ENCODE assay signal across 15 cellular contexts in the genomic region with DNA sequence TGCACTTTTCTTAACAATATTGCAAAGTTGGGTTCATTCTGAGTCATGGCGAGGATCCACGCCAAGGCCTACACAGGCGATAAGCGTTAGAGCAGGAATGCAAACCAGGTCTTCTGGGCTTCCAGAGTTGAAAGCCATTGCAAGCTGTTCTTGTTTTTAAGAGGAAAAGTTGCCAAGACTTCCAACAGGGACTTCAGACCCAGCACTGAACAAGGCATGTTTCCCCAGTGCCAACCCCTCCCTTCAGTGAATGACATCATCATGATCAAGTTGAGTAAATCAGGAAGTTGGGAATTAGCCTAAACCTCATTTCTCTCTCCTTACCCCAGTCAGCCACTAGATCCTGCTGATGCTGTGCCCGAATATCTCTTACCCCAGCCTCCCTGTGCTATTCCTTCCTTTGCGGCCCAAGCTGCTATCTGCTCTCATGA.
A peak's percentile ranks its signal among the peaks of the same experiment; 100 is the strongest.
DNase-seq lines count a peak whose midpoint lies in the region; ATAC-seq, FAIRE-seq and TF ChIP-seq lines count a peak whose summit lies in the region.
"Had no signal": no experiment of that assay in that cellular context is flagged by ENCODE, and none has a peak within 500 bp of the region (broad histone marks: within the 10 kb centered on the region; RNA-seq: fewer than 3 reads in every experiment).

No MANE protein-coding gene starts in this region.

- CTCF ChIA-PET in HEK293 (lab: Yijun Ruan, JAX) = no interaction called here

- H3K27me3 ChIP-seq in astrocyte (ENCODE audit: insufficient read depth, low read length) = no peaks in the 10 kb centered on the region
- peaks cover 0 to 5% (median 0%) of the 10 kb centered on the region in 9 donors for H3K27me3 ChIP-seq in heart left ventricle
- H3K27me3 ChIP-seq: esophagus muscularis mucosa had no signal

- H3K27ac ChIP-seq in HEK293 (ENCODE audit: extremely low read depth, low read depth, low read length) = no peak overlapping the region
- H3K27ac ChIP-seq in astrocyte (ENCODE audit: low read depth, low read length) = peak overlapping the region; percentile 44
- H3K27ac ChIP-seq in heart left ventricle = peak overlapping the region in 6 of 12 donors; percentile 7 to 57 (median 27)
- H3K27ac ChIP-seq: esophagus muscularis mucosa had no signal

- in situ Hi-C loops in ACHN (cut with HindIII; ENCODE audit: low pct_ligation_motif_present, low pct_unique_long_range_greater_than_20kb, low sequenced_read_pairs) = no loop called here

- H2AFZ ChIP-seq in astrocyte (ENCODE audit: low read depth, low read length) = peak overlapping the region; percentile 61

- DNase-seq in astrocyte (ENCODE audit: low read depth) (peak; percentile 96), heart left ventricle (peak in 4 of 5 donors; percentile 26 to 79 (median 52)), sciatic nerve (ENCODE audit: low spot score) (peak; percentile 66), ACHN (no peak)
- DNase-seq in activated T-helper 1 cell treated with anti-CD3 and anti-CD28 coated beads, Interleukin-12 subunit alpha, Interleukin-12 subunit beta, Interleukin-2, Interleukin-4 antibody, amounts not matched to agents 30 ng/mL and 10 ng/mL and 1 ng/mL, durations not matched to agents 14 hours and 24 hours and 36 hours (ENCODE audit: low spot score) = no peak
- DNase-seq: activated naive CD8-positive, alpha-beta T cell treated with anti-CD3 and anti-CD28 coated beads, Interleukin-2, amount 50 U/mL, for 24 hours; CD8-positive, alpha-beta T cell; mammary epithelial cell; NCI-H748 treated with DMSO at 0.1 percent for 48 hours; retina had no signal

- FAIRE-seq in astrocyte (lab: Jason Lieb, UNC) = no peak

- intact Hi-C loops in heart left ventricle (cut with DNase I) (no loop called here), sciatic nerve (cut with DNase I) (no loop called here)
- intact Hi-C loops in activated T-helper 1 cell treated with anti-CD3 and anti-CD28 coated beads, Interleukin-12 subunit alpha, Interleukin-12 subunit beta, Interleukin-2, Interleukin-4 antibody, amounts not matched to agents 30 ng/mL and 10 ng/mL and 1 ng/mL, durations not matched to agents 14 hours and 24 hours and 36 hours (cut with micrococcal nuclease) = no loop called here

- H3K9me3 Mint-ChIP-seq in astrocyte (ENCODE audit: unreplicated experiment) = no peaks in the 10 kb centered on the region
- H3K9me3 Mint-ChIP-seq in activated T-helper 1 cell treated with anti-CD3 and anti-CD28 coated beads, Interleukin-12 subunit alpha, Interleukin-12 subunit beta, Interleukin-2, Interleukin-4 antibody, amounts not matched to agents 30 ng/mL and 10 ng/mL and 1 ng/mL, durations not matched to agents 14 hours and 24 hours and 36 hours = no peaks in the 10 kb centered on the region
- H3K9me3 Mint-ChIP-seq: activated naive CD8-positive, alpha-beta T cell treated with anti-CD3 and anti-CD28 coated beads, Interleukin-2, amount 50 U/mL, for 24 hours; CD8-positive, alpha-beta T cell; T-helper 1 cell treated with Interleukin-12 subunit alpha and Interleukin-12 subunit beta and Interleukin-4 antibody, amounts not matched to agents 30 μg/mL and 1 μg/mL, for 36 hours had no signal

- POLR2A ChIA-PET in HEK293 (lab: Yijun Ruan, JAX) = no interaction called here

- H3K4me2 ChIP-seq in astrocyte (ENCODE audit: low read length) = peak overlapping the region; percentile 50

- peaks cover 1% of the 10 kb centered on the region for H3K27me3 Mint-ChIP-seq in astrocyte (ENCODE audit: low read depth, unreplicated experiment)
- H3K27me3 Mint-ChIP-seq in activated T-helper 1 cell treated with anti-CD3 and anti-CD28 coated beads, Interleukin-12 subunit alpha, Interleukin-12 subunit beta, Interleukin-2, Interleukin-4 antibody, amounts not matched to agents 30 ng/mL and 10 ng/mL and 1 ng/mL, durations not matched to agents 14 hours and 24 hours and 36 hours (ENCODE audit: insufficient read depth) = no peaks in the 10 kb centered on the region
- H3K27me3 Mint-ChIP-seq: activated naive CD8-positive, alpha-beta T cell treated with anti-CD3 and anti-CD28 coated beads, Interleukin-2, amount 50 U/mL, for 24 hours had no signal

- H3K27ac Mint-ChIP-seq in astrocyte (ENCODE audit: unreplicated experiment) = no peak overlapping the region
- no peak overlapping the region for H3K27ac Mint-ChIP-seq in activated T-helper 1 cell treated with anti-CD3 and anti-CD28 coated beads, Interleukin-12 subunit alpha, Interleukin-12 subunit beta, Interleukin-2, Interleukin-4 antibody, amounts not matched to agents 30 ng/mL and 10 ng/mL and 1 ng/mL, durations not matched to agents 14 hours and 24 hours and 36 hours
- H3K27ac Mint-ChIP-seq: activated naive CD8-positive, alpha-beta T cell treated with anti-CD3 and anti-CD28 coated beads, Interleukin-2, amount 50 U/mL, for 24 hours; CD8-positive, alpha-beta T cell; T-helper 1 cell treated with Interleukin-12 subunit alpha and Interleukin-12 subunit beta and Interleukin-4 antibody, amounts not matched to agents 30 μg/mL and 1 μg/mL, for 36 hours had no signal

- 65 to 79% (median 77%) methylated on average over 6 of the region's 6 CpGs for WGBS in heart left ventricle, 4 donors

- H4K20me1 ChIP-seq in astrocyte (ENCODE audit: insufficient read depth, low read length) = no peaks in the 10 kb centered on the region

- H3K79me2 ChIP-seq in astrocyte (ENCODE audit: insufficient read depth, low read length) = no peaks in the 10 kb centered on the region

- TF ChIP-seq CTCF in HEK293 (tag by site-specific recombination; IDR thresholded peaks at IDR 0.05) (no peak), astrocyte (IDR thresholded peaks at IDR 0.05; ENCODE audit: insufficient read depth, low read depth, low read length) (peak; percentile 3), heart left ventricle (IDR thresholded peaks at IDR 0.05) (no peak)

- H3K36me3 ChIP-seq in HEK293 (ENCODE audit: control insufficient read depth in 2 of 2, insufficient read depth in 1 of 2, low read length in 2 of 2) = no peaks in the 10 kb centered on the region
- no peaks in the 10 kb centered on the region for H3K36me3 ChIP-seq in astrocyte (ENCODE audit: insufficient read depth, low read length)
- no peaks in the 10 kb centered on the region for H3K36me3 ChIP-seq in heart left ventricle
- H3K36me3 ChIP-seq: esophagus muscularis mucosa had no signal

- no peak overlapping the region for H3K4me3 ChIP-seq in HEK293 (ENCODE audit: low read depth, low read length)
- no peak overlapping the region for H3K4me3 ChIP-seq in astrocyte (ENCODE audit: insufficient read depth, low read depth, low read length)
- H3K4me3 ChIP-seq in heart left ventricle = no peak overlapping the region
- H3K4me3 ChIP-seq: esophagus muscularis mucosa had no signal

- H3K4me1 ChIP-seq in HEK293 (ENCODE audit: control insufficient read depth, insufficient read depth, low read length) (no peaks in the 10 kb centered on the region), astrocyte (ENCODE audit: insufficient read depth, low read length) (peaks cover 5% of the 10 kb centered on the region), heart left ventricle (peaks cover 0 to 7% (median 0%) of the 10 kb centered on the region in 12 donors)
- H3K4me1 ChIP-seq: esophagus muscularis mucosa had no signal

- H3K4me1 Mint-ChIP-seq in astrocyte (ENCODE audit: low read depth, unreplicated experiment) = peaks cover 3% of the 10 kb centered on the region
- H3K4me1 Mint-ChIP-seq in activated T-helper 1 cell treated with anti-CD3 and anti-CD28 coated beads, Interleukin-12 subunit alpha, Interleukin-12 subunit beta, Interleukin-2, Interleukin-4 antibody, amounts not matched to agents 30 ng/mL and 10 ng/mL and 1 ng/mL, durations not matched to agents 14 hours and 24 hours and 36 hours (ENCODE audit: low read depth) = no peaks in the 10 kb centered on the region

- no peaks in the 10 kb centered on the region for H3K9me3 ChIP-seq in HEK293 (ENCODE audit: control insufficient read depth, insufficient read depth, low read depth, low read length)
- no peaks in the 10 kb centered on the region for H3K9me3 ChIP-seq in astrocyte (ENCODE audit: insufficient read depth, low read depth, low read length)
- H3K9me3 ChIP-seq in heart left ventricle = no peaks in the 10 kb centered on the region
- H3K9me3 ChIP-seq: esophagus muscularis mucosa had no signal

- no peak for TF ChIP-seq POLR2A in heart left ventricle (IDR thresholded peaks at IDR 0.05)

- H3K36me3 Mint-ChIP-seq in astrocyte (ENCODE audit: low read depth, unreplicated experiment) = no peaks in the 10 kb centered on the region
- peaks cover 2% of the 10 kb centered on the region for H3K36me3 Mint-ChIP-seq in activated T-helper 1 cell treated with anti-CD3 and anti-CD28 coated beads, Interleukin-12 subunit alpha, Interleukin-12 subunit beta, Interleukin-2, Interleukin-4 antibody, amounts not matched to agents 30 ng/mL and 10 ng/mL and 1 ng/mL, durations not matched to agents 14 hours and 24 hours and 36 hours (ENCODE audit: low read depth)
- H3K36me3 Mint-ChIP-seq: CD8-positive, alpha-beta T cell had no signal

- no peak overlapping the region for H3K4me3 Mint-ChIP-seq in astrocyte (ENCODE audit: unreplicated experiment)
- no peak overlapping the region for H3K4me3 Mint-ChIP-seq in activated T-helper 1 cell treated with anti-CD3 and anti-CD28 coated beads, Interleukin-12 subunit alpha, Interleukin-12 subunit beta, Interleukin-2, Interleukin-4 antibody, amounts not matched to agents 30 ng/mL and 10 ng/mL and 1 ng/mL, durations not matched to agents 14 hours and 24 hours and 36 hours
- H3K4me3 Mint-ChIP-seq: activated naive CD8-positive, alpha-beta T cell treated with anti-CD3 and anti-CD28 coated beads, Interleukin-2, amount 50 U/mL, for 24 hours; CD8-positive, alpha-beta T cell; T-helper 1 cell treated with Interleukin-12 subunit alpha and Interleukin-12 subunit beta and Interleukin-4 antibody, amounts not matched to agents 30 μg/mL and 1 μg/mL, for 36 hours had no signal

- peak; percentile 70 to 97 (median 92) for ATAC-seq in heart left ventricle
- peak; percentile 97 for ATAC-seq in sciatic nerve
- ATAC-seq in GM19023 (IDR thresholded peaks at IDR 0.05; ENCODE audit: unreplicated experiment) = no peak
- ATAC-seq in GM21717 (IDR thresholded peaks at IDR 0.05; ENCODE audit: unreplicated experiment) = no peak
- ATAC-seq: activated naive CD8-positive, alpha-beta T cell treated with anti-CD3 and anti-CD28 coated beads, Interleukin-2, amount 50 U/mL, for 24 hours; CD8-positive, alpha-beta T cell had no signal

- H3K9ac ChIP-seq in astrocyte (ENCODE audit: low read length) = no peak overlapping the region

TF ChIP-seq in HEK293, 187 proteins besides CTCF, POLR2A, EP300 and RAD21 (continues in another document):
- TF ChIP-seq BCL11A (tag by site-specific recombination; IDR thresholded peaks at IDR 0.05; ENCODE audit: low read depth) (no peak), ZSCAN23 (tag by site-specific recombination; IDR thresholded peaks at IDR 0.05) (no peak), ZNF223 (tag by site-specific recombination; IDR thresholded peaks at IDR 0.05) (no peak)

Comparison
In these comparisons a context has a peak if more than half of its experiments do, and no peak if none do; other contexts are left out.
1. DNase-seq: peak in astrocyte (single experiment), heart left ventricle (4 of 5) and sciatic nerve (single experiment); none in ACHN (single experiment) and activated T-helper 1 cell treated with anti-CD3 and anti-CD28 coated beads, Interleukin-12 subunit alpha, Interleukin-12 subunit beta, Interleukin-2, Interleukin-4 antibody, amounts not matched to agents 30 ng/mL and 10 ng/mL and 1 ng/mL, durations not matched to agents 14 hours and 24 hours and 36 hours (single experiment).
2. ATAC-seq: peak in heart left ventricle (4 of 4) and sciatic nerve (single experiment); none in GM19023 (single experiment) and GM21717 (single experiment).